ENCODE assay signal across 36 cellular contexts in the genomic region with DNA sequence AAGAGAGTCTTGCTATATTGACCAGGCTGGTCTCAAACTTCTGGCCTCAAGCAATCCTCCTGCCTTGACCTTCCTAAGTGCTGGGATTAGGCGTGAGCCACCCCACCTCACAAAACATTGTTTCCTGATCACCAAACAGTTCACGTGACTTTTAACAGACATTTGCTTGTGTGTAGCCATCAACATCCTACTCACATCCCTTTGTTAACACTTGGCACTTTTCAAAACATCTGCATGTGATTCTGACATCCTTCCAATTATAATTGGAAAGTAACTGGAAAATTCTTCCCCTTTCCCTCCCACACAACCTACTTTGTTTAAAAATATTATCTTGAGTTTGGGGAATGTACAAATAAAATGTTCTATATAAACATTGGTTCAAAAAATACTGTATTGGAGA.
"Had no signal": no experiment of that assay in that cellular context is flagged by ENCODE, and none has a peak within 500 bp of the region (broad histone marks: within the 10 kb centered on the region; RNA-seq: fewer than 3 reads in every experiment).

No MANE protein-coding gene starts in this region.

- H3K36me3 Mint-ChIP-seq: activated naive CD4-positive, alpha-beta T cell treated with anti-CD3 and anti-CD28 coated beads, Interleukin-2, amount 50 U/mL, for 24 hours; activated naive CD8-positive, alpha-beta T cell treated with anti-CD3 and anti-CD28 coated beads for 36 hours had no signal

- ATAC-seq: activated naive CD8-positive, alpha-beta T cell treated with anti-CD3 and anti-CD28 coated beads, Interleukin-2, amount 50 U/mL, for 24 hours; body of pancreas; esophagus mucosa; foreskin keratinocyte; gastrocnemius medialis; heart left ventricle; T-helper 17 cell had no signal

- H3K9me3 Mint-ChIP-seq: activated B cell treated with CpG ODN at 0.5 μM for 24 hours; activated naive CD4-positive, alpha-beta T cell treated with anti-CD3 and anti-CD28 coated beads for 36 hours; activated naive CD4-positive, alpha-beta T cell treated with anti-CD3 and anti-CD28 coated beads, Interleukin-2, amount 50 U/mL, for 24 hours; endodermal cell had no signal

- DNase-seq: activated B cell treated with CpG ODN at 0.5 μM for 24 hours; activated CD4-positive, alpha-beta memory T cell treated with anti-CD3 and anti-CD28 coated beads, Interleukin-2, amount 10 ng/mL, durations not matched to agents 7 days and 5 days; activated CD4-positive, alpha-beta T cell treated with anti-CD3 and anti-CD28 coated beads for 1 hour; activated CD4-positive, alpha-beta T cell treated with anti-CD3 and anti-CD28 coated beads for 4 hours; activated CD4-positive, alpha-beta T cell treated with anti-CD3 and anti-CD28 coated beads, Interleukin-2, amount 10 ng/mL, durations not matched to agents 7 days and 5 days; activated CD4-positive, alpha-beta T cell treated with anti-CD3 and anti-CD28 coated beads, Interleukin-2, amount 50 U/mL, for 4 hours; activated CD8-positive, alpha-beta memory T cell treated with anti-CD3 and anti-CD28 coated beads, Interleukin-2, amount 50 U/mL, for 4 hours; activated effector memory CD4-positive, alpha-beta T cell treated with anti-CD3 and anti-CD28 coated beads, Interleukin-2, amount 50 U/mL, for 16 hours; activated naive CD4-positive, alpha-beta T cell treated with anti-CD3 and anti-CD28 coated beads for 36 hours; activated naive CD8-positive, alpha-beta T cell treated with anti-CD3 and anti-CD28 coated beads for 36 hours; activated naive CD8-positive, alpha-beta T cell treated with anti-CD3 and anti-CD28 coated beads, Interleukin-2, amount 50 U/mL, for 24 hours; activated T-cell treated with anti-CD3 and anti-CD28 coated beads, Interleukin-2, amount 50 U/mL, for 1 hour; activated T-cell treated with anti-CD3 and anti-CD28 coated beads, Interleukin-2, amount 50 U/mL, for 48 hours; adrenal gland; amygdala; aorta; body of pancreas; caudate nucleus; cerebellar nuclear complex; colonic mucosa; dorsolateral prefrontal cortex; effector memory CD4-positive, alpha-beta T cell; endodermal cell; foreskin keratinocyte; gastrocnemius medialis; glutamatergic neuron; heart left ventricle; T-helper 1 cell; T-helper 17 cell; T1000; WERI-Rb-1 had no signal

- H3K27ac ChIP-seq: adrenal gland, body of pancreas, colonic mucosa, dorsolateral prefrontal cortex, foreskin keratinocyte, gastrocnemius medialis, heart left ventricle, WERI-Rb-1 had no signal

- H3K4me1 Mint-ChIP-seq: activated CD4-positive, alpha-beta memory T cell treated with anti-CD3 and anti-CD28 coated beads, Interleukin-2, amount 10 ng/mL, durations not matched to agents 7 days and 5 days; activated CD4-positive, alpha-beta T cell treated with anti-CD3 and anti-CD28 coated beads, Interleukin-2, amount 10 ng/mL, durations not matched to agents 7 days and 5 days; activated naive CD4-positive, alpha-beta T cell treated with anti-CD3 and anti-CD28 coated beads, Interleukin-2, amount 50 U/mL, for 24 hours; activated naive CD8-positive, alpha-beta T cell treated with anti-CD3 and anti-CD28 coated beads for 36 hours; T-helper 17 cell had no signal

- H3K4me3 ChIP-seq: adrenal gland, body of pancreas, colonic mucosa, dorsolateral prefrontal cortex, gastrocnemius medialis, heart left ventricle had no signal

- H3K27ac Mint-ChIP-seq: activated B cell treated with CpG ODN at 0.5 μM for 24 hours; activated CD4-positive, alpha-beta memory T cell treated with anti-CD3 and anti-CD28 coated beads, Interleukin-2, amount 10 ng/mL, durations not matched to agents 7 days and 5 days; activated CD4-positive, alpha-beta T cell treated with anti-CD3 and anti-CD28 coated beads, Interleukin-2, amount 10 ng/mL, durations not matched to agents 7 days and 5 days; activated naive CD4-positive, alpha-beta T cell treated with anti-CD3 and anti-CD28 coated beads for 36 hours; activated naive CD4-positive, alpha-beta T cell treated with anti-CD3 and anti-CD28 coated beads, Interleukin-2, amount 50 U/mL, for 24 hours; activated naive CD8-positive, alpha-beta T cell treated with anti-CD3 and anti-CD28 coated beads for 36 hours; activated naive CD8-positive, alpha-beta T cell treated with anti-CD3 and anti-CD28 coated beads, Interleukin-2, amount 50 U/mL, for 24 hours; activated T-helper 1 cell treated with anti-CD3 and anti-CD28 coated beads, Interleukin-12 subunit alpha, Interleukin-12 subunit beta, Interleukin-2, Interleukin-4 antibody, amounts not matched to agents 30 ng/mL and 10 ng/mL and 1 ng/mL, durations not matched to agents 14 hours and 24 hours and 36 hours; activated T-helper 2 cell treated with anti-CD3 and anti-CD28 coated beads, Interferon-gamma antibody, Interleukin-2, Interleukin-4, amounts not matched to agents 10 μg/mL and 5 μg/mL and 100 μg/mL, durations not matched to agents 14 hours and 24 hours and 36 hours; endodermal cell; T-helper 17 cell; T-helper 2 cell treated with Interferon-gamma antibody and Interleukin-4, amounts not matched to agents 5 μg/mL and 100 μg/mL, for 36 hours had no signal

- H3K9me3 ChIP-seq: adrenal gland, body of pancreas, colonic mucosa, gastrocnemius medialis, heart left ventricle had no signal

- H3K4me3 Mint-ChIP-seq: activated B cell treated with CpG ODN at 0.5 μM for 24 hours; activated CD4-positive, alpha-beta memory T cell treated with anti-CD3 and anti-CD28 coated beads, Interleukin-2, amount 10 ng/mL, durations not matched to agents 7 days and 5 days; activated CD4-positive, alpha-beta T cell treated with anti-CD3 and anti-CD28 coated beads, Interleukin-2, amount 10 ng/mL, durations not matched to agents 7 days and 5 days; activated naive CD4-positive, alpha-beta T cell treated with anti-CD3 and anti-CD28 coated beads for 36 hours; activated naive CD4-positive, alpha-beta T cell treated with anti-CD3 and anti-CD28 coated beads, Interleukin-2, amount 50 U/mL, for 24 hours; activated naive CD8-positive, alpha-beta T cell treated with anti-CD3 and anti-CD28 coated beads for 36 hours; activated naive CD8-positive, alpha-beta T cell treated with anti-CD3 and anti-CD28 coated beads, Interleukin-2, amount 50 U/mL, for 24 hours; activated T-helper 1 cell treated with anti-CD3 and anti-CD28 coated beads, Interleukin-12 subunit alpha, Interleukin-12 subunit beta, Interleukin-2, Interleukin-4 antibody, amounts not matched to agents 30 ng/mL and 10 ng/mL and 1 ng/mL, durations not matched to agents 14 hours and 24 hours and 36 hours; endodermal cell; T-helper 17 cell; T-helper 2 cell treated with Interferon-gamma antibody and Interleukin-4, amounts not matched to agents 5 μg/mL and 100 μg/mL, for 36 hours had no signal

- H3K36me3 ChIP-seq: adrenal gland, colonic mucosa, gastrocnemius medialis, heart left ventricle, WERI-Rb-1 had no signal

- H3K27me3 ChIP-seq: adrenal gland, body of pancreas, colonic mucosa, dorsolateral prefrontal cortex, foreskin keratinocyte, gastrocnemius medialis, heart left ventricle had no signal

- H3K4me1 ChIP-seq: adrenal gland, colonic mucosa, foreskin keratinocyte, gastrocnemius medialis, heart left ventricle had no signal

- H3K27me3 Mint-ChIP-seq: activated B cell treated with CpG ODN at 0.5 μM for 24 hours; activated naive CD4-positive, alpha-beta T cell treated with anti-CD3 and anti-CD28 coated beads, Interleukin-2, amount 50 U/mL, for 24 hours; activated naive CD8-positive, alpha-beta T cell treated with anti-CD3 and anti-CD28 coated beads for 36 hours; activated naive CD8-positive, alpha-beta T cell treated with anti-CD3 and anti-CD28 coated beads, Interleukin-2, amount 50 U/mL, for 24 hours; T-helper 17 cell had no signal
